In the genomic region with DNA sequence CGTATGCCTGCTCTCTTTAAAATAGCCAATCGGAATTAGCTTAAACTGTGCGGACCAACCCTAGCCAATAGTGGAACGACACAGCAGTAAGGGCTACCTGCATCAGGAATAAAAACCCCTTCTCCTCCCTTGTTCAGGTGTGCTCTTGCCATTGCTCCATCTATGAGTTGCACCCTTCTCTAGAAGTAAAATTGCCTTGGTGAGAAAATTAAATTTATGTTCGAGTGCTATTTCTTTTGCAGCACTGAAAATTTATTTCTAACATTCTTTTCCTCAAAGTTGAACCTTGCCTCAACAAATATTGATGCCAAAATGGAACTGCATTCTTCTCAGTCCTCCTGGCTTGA, we compare ENCODE assay signal across 18 cellular contexts.
"Had no signal": no experiment of that assay in that cellular context is flagged by ENCODE, and none has a peak within 500 bp of the region (broad histone marks: within the 10 kb centered on the region; RNA-seq: fewer than 3 reads in every experiment).

No MANE protein-coding gene starts in this region.

- H3K27me3 ChIP-seq: adrenal gland, esophagus muscularis mucosa, transverse colon had no signal

- ATAC-seq: right cardiac atrium; stimulated activated naive CD8-positive, alpha-beta T cell treated with anti-CD3 and anti-CD28 coated beads, Interleukin-15, Interleukin-2, amounts not matched to agents 100 U/mL and 50 U/mL, for 24 hours had no signal

- FAIRE-seq: small intestine had no signal

- H3K36me3 ChIP-seq: adrenal gland, esophagus muscularis mucosa, transverse colon, WERI-Rb-1 had no signal

- DNase-seq: activated effector memory CD4-positive, alpha-beta T cell treated with anti-CD3 and anti-CD28 coated beads, Interleukin-2, amount 50 U/mL, for 16 hours; dorsolateral prefrontal cortex; glutamatergic neuron; nucleus accumbens; right cardiac atrium; small intestine; stimulated activated CD4-positive, alpha-beta T cell treated with anti-CD3 and anti-CD28 coated beads, Interleukin-4, amount 100 ng/mL, for 4 hours; transverse colon; WERI-Rb-1 had no signal

- H3K4me3 Mint-ChIP-seq: activated CD4-positive, alpha-beta memory T cell treated with anti-CD3 and anti-CD28 coated beads for 36 hours; activated CD4-positive, alpha-beta T cell treated with anti-CD3 and anti-CD28 coated beads for 36 hours; activated naive CD4-positive, alpha-beta T cell treated with anti-CD3 and anti-CD28 coated beads, Interleukin-2, amount 50 U/mL, for 24 hours; nephron; T-helper 1 cell treated with Interleukin-12 subunit alpha and Interleukin-12 subunit beta and Interleukin-4 antibody, amounts not matched to agents 30 μg/mL and 1 μg/mL, for 36 hours had no signal

- H3K4me1 ChIP-seq: adrenal gland, esophagus muscularis mucosa, transverse colon had no signal

- H3K9me3 ChIP-seq: adrenal gland had no signal

- H3K4me3 ChIP-seq: adrenal gland, dorsolateral prefrontal cortex, esophagus muscularis mucosa, transverse colon had no signal

- H3K4me1 Mint-ChIP-seq: activated CD4-positive, alpha-beta T cell treated with anti-CD3 and anti-CD28 coated beads for 36 hours; activated naive CD4-positive, alpha-beta T cell treated with anti-CD3 and anti-CD28 coated beads, Interleukin-2, amount 50 U/mL, for 24 hours; nephron had no signal

- H3K27ac Mint-ChIP-seq: activated CD4-positive, alpha-beta memory T cell treated with anti-CD3 and anti-CD28 coated beads for 36 hours; activated CD4-positive, alpha-beta T cell treated with anti-CD3 and anti-CD28 coated beads for 36 hours; T-helper 1 cell treated with Interleukin-12 subunit alpha and Interleukin-12 subunit beta and Interleukin-4 antibody, amounts not matched to agents 30 μg/mL and 1 μg/mL, for 36 hours had no signal

- H3K27me3 Mint-ChIP-seq: progenitor cell of endocrine pancreas had no signal

- H3K27ac ChIP-seq: dorsolateral prefrontal cortex, esophagus muscularis mucosa, transverse colon, WERI-Rb-1 had no signal
